ENCODE assay signal across 1 cellular context in genomic region chr20:21397341-21398108, GRCh38.
TF ChIP-seq lines count a peak whose summit lies in the region.

Gene NKX2-4, minus strand, starts transcription at chr20:21397526. Its CDS starts 127 bp downstream, at chr20:21397399.

TF ChIP-seq in GM12878, 131 proteins besides CTCF, POLR2A, EP300 and RAD21 (continued from another document):
- TF ChIP-seq ZNF687 (IDR thresholded peaks at IDR 0.05) (no peak), SRF (IDR thresholded peaks at IDR 0.05; ENCODE audit: low read depth in 2 of 2, low read length in 2 of 2) (no peak), BMI1 (IDR thresholded peaks at IDR 0.05; ENCODE audit: borderline replicate concordance) (no peak), IRF3 (IDR thresholded peaks at IDR 0.05) (no peak), SIN3A (IDR thresholded peaks at IDR 0.05; ENCODE audit: low read depth, low read length) (no peak)
